Comparison of ENCODE assay signal across 41 cellular contexts in the genomic region with DNA sequence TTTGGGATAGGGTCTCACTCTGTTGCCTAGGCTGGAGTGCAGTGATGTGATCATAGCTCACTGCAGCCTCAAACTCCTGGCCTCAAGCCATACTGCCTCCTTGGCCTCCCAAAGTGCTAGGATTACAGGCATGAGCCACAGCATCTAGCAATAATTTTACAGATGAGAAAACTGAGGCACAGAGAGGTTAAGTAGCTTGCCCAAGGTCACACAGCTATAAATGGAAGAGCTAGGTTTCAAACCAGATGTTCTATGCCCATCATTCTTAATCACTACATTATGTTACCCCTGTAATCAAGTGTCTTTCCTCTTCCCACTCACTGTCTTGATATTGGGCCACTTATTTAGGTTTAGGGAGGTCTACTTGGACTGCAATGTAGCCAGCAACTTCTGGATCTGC. TPM values are rescaled to one million over a fixed set of nuclear protein-coding genes. Genes with fewer than 3 reads are reported as not detected.
"Had no signal": no experiment of that assay in that cellular context is flagged by ENCODE, and none has a peak within 500 bp of the region (broad histone marks: within the 10 kb centered on the region; RNA-seq: fewer than 3 reads in every experiment).

No MANE protein-coding gene starts in this region.

- H3K36me3 Mint-ChIP-seq: activated CD8-positive, alpha-beta memory T cell treated with anti-CD3 and anti-CD28 coated beads, Interleukin-2, amount 10 ng/mL, durations not matched to agents 7 days and 5 days; activated naive CD4-positive, alpha-beta T cell treated with anti-CD3 and anti-CD28 coated beads, Interleukin-2, amount 50 U/mL, for 24 hours; activated naive CD8-positive, alpha-beta T cell treated with anti-CD3 and anti-CD28 coated beads for 36 hours had no signal

- H3K27ac ChIP-seq: adrenal gland, body of pancreas, epithelial cell of prostate, esophagus squamous epithelium, gastroesophageal sphincter, WERI-Rb-1 had no signal

- H3K27ac Mint-ChIP-seq: activated B cell treated with CpG ODN at 0.5 μM for 24 hours; activated CD8-positive, alpha-beta memory T cell treated with anti-CD3 and anti-CD28 coated beads, Interleukin-2, amount 10 ng/mL, durations not matched to agents 7 days and 5 days; activated CD8-positive, alpha-beta T cell treated with anti-CD3 and anti-CD28 coated beads, Interleukin-2, amount 10 ng/mL, durations not matched to agents 7 days and 5 days; activated naive CD4-positive, alpha-beta T cell treated with anti-CD3 and anti-CD28 coated beads for 36 hours; activated naive CD4-positive, alpha-beta T cell treated with anti-CD3 and anti-CD28 coated beads, Interleukin-2, amount 50 U/mL, for 24 hours; activated naive CD8-positive, alpha-beta T cell treated with anti-CD3 and anti-CD28 coated beads for 36 hours; activated naive CD8-positive, alpha-beta T cell treated with anti-CD3 and anti-CD28 coated beads, Interleukin-2, amount 50 U/mL, for 24 hours; activated T-cell treated with anti-CD3 and anti-CD28 coated beads, Interleukin-2, amount 50 U/mL, for 24 hours; activated T-cell treated with anti-CD3 and anti-CD28 coated beads, Interleukin-2, amount 50 U/mL, for 72 hours; T-helper 17 cell; T-helper 2 cell treated with Interferon-gamma antibody and Interleukin-4, amounts not matched to agents 5 μg/mL and 100 μg/mL, for 36 hours had no signal

- H3K9me3 Mint-ChIP-seq: activated B cell treated with CpG ODN at 0.5 μM for 24 hours; activated naive CD4-positive, alpha-beta T cell treated with anti-CD3 and anti-CD28 coated beads for 36 hours; activated naive CD4-positive, alpha-beta T cell treated with anti-CD3 and anti-CD28 coated beads, Interleukin-2, amount 50 U/mL, for 24 hours; activated naive CD8-positive, alpha-beta T cell treated with anti-CD3 and anti-CD28 coated beads for 36 hours; activated naive CD8-positive, alpha-beta T cell treated with anti-CD3 and anti-CD28 coated beads, Interleukin-2, amount 50 U/mL, for 24 hours; activated T-cell treated with anti-CD3 and anti-CD28 coated beads, Interleukin-2, amount 50 U/mL, for 24 hours; activated T-cell treated with anti-CD3 and anti-CD28 coated beads, Interleukin-2, amount 50 U/mL, for 72 hours; T-helper 2 cell treated with Interferon-gamma antibody and Interleukin-4, amounts not matched to agents 5 μg/mL and 100 μg/mL, for 36 hours had no signal

- H3K4me3 ChIP-seq: adrenal gland, body of pancreas, esophagus squamous epithelium, gastroesophageal sphincter had no signal

- H3K36me3 ChIP-seq: adrenal gland, esophagus squamous epithelium, gastroesophageal sphincter, WERI-Rb-1 had no signal

- DNase-seq: activated B cell treated with CpG ODN at 0.5 μM for 24 hours; activated CD4-positive, alpha-beta T cell treated with anti-CD3 and anti-CD28 coated beads for 48 hours; activated CD4-positive, alpha-beta T cell treated with anti-CD3 and anti-CD28 coated beads, Interleukin-2, amount 50 U/mL, for 1 hour; activated CD4-positive, alpha-beta T cell treated with anti-CD3 and anti-CD28 coated beads, Interleukin-2, amount 50 U/mL, for 48 hours; activated CD8-positive, alpha-beta memory T cell treated with anti-CD3 and anti-CD28 coated beads, Interleukin-2, amount 10 ng/mL, durations not matched to agents 7 days and 5 days; activated CD8-positive, alpha-beta memory T cell treated with anti-CD3 and anti-CD28 coated beads, Interleukin-2, amount 50 U/mL, for 4 hours; activated CD8-positive, alpha-beta T cell treated with anti-CD3 and anti-CD28 coated beads, Interleukin-2, amount 10 ng/mL, durations not matched to agents 7 days and 5 days; activated effector memory CD4-positive, alpha-beta T cell treated with Interleukin-2 at 50 U/mL for 16 hours; activated naive CD4-positive, alpha-beta T cell treated with anti-CD3 and anti-CD28 coated beads for 36 hours; activated naive CD8-positive, alpha-beta T cell treated with anti-CD3 and anti-CD28 coated beads for 36 hours; activated naive CD8-positive, alpha-beta T cell treated with anti-CD3 and anti-CD28 coated beads, Interleukin-2, amount 50 U/mL, for 24 hours; activated T-cell treated with anti-CD3 and anti-CD28 coated beads, Interleukin-2, amount 50 U/mL, for 24 hours; activated T-cell treated with anti-CD3 and anti-CD28 coated beads, Interleukin-2, amount 50 U/mL, for 72 hours; adrenal gland; amygdala; aorta; body of pancreas; caudate nucleus; cortex of kidney; effector CD8-positive, alpha-beta T cell; esophagus squamous epithelium; foreskin melanocyte; T-helper 1 cell; T-helper 17 cell; T1000; WERI-Rb-1 had no signal

- H3K4me1 Mint-ChIP-seq: activated B cell treated with CpG ODN at 0.5 μM for 24 hours; activated CD8-positive, alpha-beta memory T cell treated with anti-CD3 and anti-CD28 coated beads, Interleukin-2, amount 10 ng/mL, durations not matched to agents 7 days and 5 days; activated naive CD4-positive, alpha-beta T cell treated with anti-CD3 and anti-CD28 coated beads, Interleukin-2, amount 50 U/mL, for 24 hours; activated naive CD8-positive, alpha-beta T cell treated with anti-CD3 and anti-CD28 coated beads for 36 hours; activated naive CD8-positive, alpha-beta T cell treated with anti-CD3 and anti-CD28 coated beads, Interleukin-2, amount 50 U/mL, for 24 hours; T-helper 17 cell had no signal

- H3K9me3 ChIP-seq: adrenal gland, body of pancreas, esophagus squamous epithelium, gastroesophageal sphincter had no signal

- H3K4me3 Mint-ChIP-seq: activated B cell treated with CpG ODN at 0.5 μM for 24 hours; activated CD8-positive, alpha-beta memory T cell treated with anti-CD3 and anti-CD28 coated beads, Interleukin-2, amount 10 ng/mL, durations not matched to agents 7 days and 5 days; activated CD8-positive, alpha-beta T cell treated with anti-CD3 and anti-CD28 coated beads, Interleukin-2, amount 10 ng/mL, durations not matched to agents 7 days and 5 days; activated naive CD4-positive, alpha-beta T cell treated with anti-CD3 and anti-CD28 coated beads for 36 hours; activated naive CD4-positive, alpha-beta T cell treated with anti-CD3 and anti-CD28 coated beads, Interleukin-2, amount 50 U/mL, for 24 hours; activated naive CD8-positive, alpha-beta T cell treated with anti-CD3 and anti-CD28 coated beads for 36 hours; activated naive CD8-positive, alpha-beta T cell treated with anti-CD3 and anti-CD28 coated beads, Interleukin-2, amount 50 U/mL, for 24 hours; activated T-cell treated with anti-CD3 and anti-CD28 coated beads, Interleukin-2, amount 50 U/mL, for 24 hours; activated T-cell treated with anti-CD3 and anti-CD28 coated beads, Interleukin-2, amount 50 U/mL, for 72 hours; T-helper 17 cell; T-helper 2 cell treated with Interferon-gamma antibody and Interleukin-4, amounts not matched to agents 5 μg/mL and 100 μg/mL, for 36 hours had no signal

- ATAC-seq: activated CD4-positive, CD25-positive, alpha-beta regulatory T cell treated with anti-CD3 and anti-CD28 coated beads, Interleukin-2, amount 50 U/mL, for 24 hours; activated CD8-positive, alpha-beta memory T cell treated with anti-CD3 and anti-CD28 coated beads, Interleukin-2, amount 10 ng/mL, durations not matched to agents 7 days and 5 days; activated CD8-positive, alpha-beta T cell treated with anti-CD3 and anti-CD28 coated beads, Interleukin-2, amount 10 ng/mL, durations not matched to agents 7 days and 5 days; activated naive CD8-positive, alpha-beta T cell treated with anti-CD3 and anti-CD28 coated beads, Interleukin-2, amount 50 U/mL, for 24 hours; activated T-cell treated with anti-CD3 and anti-CD28 coated beads, Interleukin-2, amount 50 U/mL, for 72 hours; gastroesophageal sphincter; T-helper 17 cell had no signal

- H3K27me3 ChIP-seq: body of pancreas had no signal

- H3K4me1 ChIP-seq: adrenal gland, esophagus squamous epithelium, gastroesophageal sphincter had no signal

- FAIRE-seq: colon, endometrium, endothelial cell of umbilical vein had no signal

RNA-seq across cellular contexts. Expression of a gene that starts 3.6 kb away (rescaled TPM):
- total RNA-seq: activated B cell treated with CpG ODN at 0.5 μM for 24 hours; activated CD8-positive, alpha-beta memory T cell treated with anti-CD3 and anti-CD28 coated beads for 36 hours; activated CD8-positive, alpha-beta memory T cell treated with anti-CD3 and anti-CD28 coated beads, Interleukin-2, amount 10 ng/mL, durations not matched to agents 7 days and 5 days; activated CD8-positive, alpha-beta T cell treated with anti-CD3 and anti-CD28 coated beads, Interleukin-2, amount 10 ng/mL, durations not matched to agents 7 days and 5 days; activated naive CD4-positive, alpha-beta T cell treated with anti-CD3 and anti-CD28 coated beads for 36 hours; activated naive CD8-positive, alpha-beta T cell treated with anti-CD3 and anti-CD28 coated beads for 36 hours; activated T-cell treated with anti-CD3 and anti-CD28 coated beads, Interleukin-2, amount 50 U/mL, for 72 hours; aorta; body of pancreas; chondrocyte; dermis blood vessel endothelial cell; endothelial cell of umbilical vein; esophagus squamous epithelium; fibroblast of lung; fibroblast of villous mesenchyme; gastroesophageal sphincter; glomerular endothelial cell; T-helper 17 cell had no signal
- polyA plus RNA-seq: aorta, endothelial cell of umbilical vein, esophagus, fibroblast of lung had no signal
